Comparison of ENCODE assay signal across 1 cellular context in genomic region chr11:46254135-46254491, GRCh38.
TF ChIP-seq lines count a peak whose summit lies in the region.

No MANE protein-coding gene starts in this region.

TF ChIP-seq in GM23338, 12 proteins besides CTCF, POLR2A, EP300 and RAD21 (continued from another document):
- TF ChIP-seq ZNF462 (CRISPR knock-in tag; IDR thresholded peaks at IDR 0.05) (no peak), REST (IDR thresholded peaks at IDR 0.05; ENCODE audit: unreplicated experiment) (no peak), ETS1 (IDR thresholded peaks at IDR 0.05) (no peak), CREB1 (CRISPR knock-in tag; IDR thresholded peaks at IDR 0.05; ENCODE audit: low read depth) (no peak), NANOG (IDR thresholded peaks at IDR 0.05; ENCODE audit: borderline replicate concordance) (no peak), JUNB (IDR thresholded peaks at IDR 0.05; ENCODE audit: unreplicated experiment) (no peak), EZH2phosphoT487 (IDR thresholded peaks at IDR 0.05; ENCODE audit: unreplicated experiment) (no peak), POLR2AphosphoS5 (IDR thresholded peaks at IDR 0.05; ENCODE audit: low read depth) (no peak), STAT1 (IDR thresholded peaks at IDR 0.05; ENCODE audit: unreplicated experiment) (no peak), ZNF114 (CRISPR knock-in tag; IDR thresholded peaks at IDR 0.05) (no peak), ZNF331 (CRISPR knock-in tag; IDR thresholded peaks at IDR 0.05; ENCODE audit: low read depth) (no peak)
